22 cellular contexts compared by ENCODE assay signal in the genomic region with DNA sequence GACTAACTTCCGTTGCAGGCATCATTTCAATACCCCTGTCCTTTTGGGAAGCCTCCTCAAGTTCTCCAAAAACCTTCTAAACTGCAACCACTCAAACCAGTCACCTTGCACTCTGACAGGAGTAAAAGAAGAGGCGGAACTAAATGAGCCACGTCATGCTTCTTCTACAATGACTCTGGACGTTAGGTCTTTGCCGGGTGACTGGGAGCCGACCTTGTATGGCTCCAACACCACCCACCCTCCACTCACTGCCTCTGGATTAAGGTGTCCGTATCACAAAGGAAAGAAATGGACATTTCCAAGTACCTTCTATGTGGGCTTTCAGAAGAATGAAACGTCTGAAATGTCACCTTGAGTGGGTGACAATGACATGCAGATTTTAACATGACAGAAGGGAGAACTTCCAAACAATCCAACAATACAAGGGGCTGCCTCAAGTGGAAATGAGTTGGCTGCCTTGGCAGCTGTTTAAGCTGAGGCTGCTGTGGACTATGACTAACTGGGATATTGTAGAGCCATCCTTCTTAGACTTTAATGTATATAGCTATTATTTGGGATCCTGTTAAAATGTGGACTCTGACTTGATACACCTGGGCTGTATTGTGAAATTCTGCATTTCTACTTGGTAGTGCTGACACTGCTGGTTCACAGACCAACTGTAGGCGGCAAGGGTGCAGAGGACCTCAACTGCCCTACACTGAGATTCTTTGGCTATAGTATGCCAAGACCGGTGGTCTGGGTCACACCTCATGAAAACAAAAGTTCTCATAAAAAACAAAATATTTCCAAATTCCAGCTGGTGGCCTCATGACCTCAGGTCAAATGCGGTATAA. TPM values are rescaled to one million over a fixed set of nuclear protein-coding genes. Genes with fewer than 3 reads are reported as not detected.
DNase-seq lines count a peak whose midpoint lies in the region; ATAC-seq and TF ChIP-seq lines count a peak whose summit lies in the region.
"Had no signal": no experiment of that assay in that cellular context is flagged by ENCODE, and none has a peak within 500 bp of the region (broad histone marks: within the 10 kb centered on the region; RNA-seq: fewer than 3 reads in every experiment).

No MANE protein-coding gene starts in this region.

- H3K4me1 Mint-ChIP-seq in T-helper 2 cell treated with Interferon-gamma antibody and Interleukin-4, amounts not matched to agents 5 μg/mL and 100 μg/mL, for 36 hours (ENCODE audit: low read depth) = peaks cover 2% of the 10 kb centered on the region

- intact Hi-C loops in heart left ventricle (cut with DNase I) (loop anchor here in 1 of 10 donors (5.0 kb wide), 1 partner anchor 32 kb away; the partner anchor contains the start of gene PDLIM1), right lobe of liver (cut with DNase I) (no loop called here)

- H3K27me3 Mint-ChIP-seq in T-helper 2 cell treated with Interferon-gamma antibody and Interleukin-4, amounts not matched to agents 5 μg/mL and 100 μg/mL, for 36 hours (ENCODE audit: low read depth) = peaks cover 14% of the 10 kb centered on the region

- H3K27me3 ChIP-seq in AG04450 (ENCODE audit: control insufficient read depth, insufficient read depth, low read length) (no peaks in the 10 kb centered on the region), HAP-1 (ENCODE audit: low read depth) (no peaks in the 10 kb centered on the region), heart left ventricle (no peaks in the 10 kb centered on the region), right lobe of liver (no peaks in the 10 kb centered on the region)
- H3K27me3 ChIP-seq: BLaER1 treated with 17β-estradiol and CSF1 and Interleukin-3, amounts not matched to agents 10 nM and 100 nM; SJCRH30 had no signal

- TF ChIP-seq POLR2A in heart left ventricle (IDR thresholded peaks at IDR 0.05) = no peak
- no peak for TF ChIP-seq POLR2A in right lobe of liver (IDR thresholded peaks at IDR 0.05)

- 59 to 66% (median 63%) methylated on average over 11 of the region's 11 CpGs for WGBS in heart left ventricle, 4 donors
- 71% methylated on average over 11 of the region's 11 CpGs for WGBS in right lobe of liver (ENCODE audit: insufficient coverage, low coverage, low lambda C conversion rate, missing lambda C conversion rate)

- H3K36me3 Mint-ChIP-seq in T-helper 2 cell treated with Interferon-gamma antibody and Interleukin-4, amounts not matched to agents 5 μg/mL and 100 μg/mL, for 36 hours (ENCODE audit: low read depth) = no peaks in the 10 kb centered on the region
- H3K36me3 Mint-ChIP-seq: CD8-positive, alpha-beta T cell had no signal

- H3K9me3 Mint-ChIP-seq in T-helper 2 cell treated with Interferon-gamma antibody and Interleukin-4, amounts not matched to agents 5 μg/mL and 100 μg/mL, for 36 hours = no peaks in the 10 kb centered on the region
- H3K9me3 Mint-ChIP-seq: CD8-positive, alpha-beta T cell had no signal

- H3K36me3 ChIP-seq in HAP-1 (replicated peaks) = no peaks in the 10 kb centered on the region
- peaks cover 0 to 96% (median 49%) of the 10 kb centered on the region in 9 donors for H3K36me3 ChIP-seq in heart left ventricle
- peaks cover 0 to 19% (median 11%) of the 10 kb centered on the region in 4 donors for H3K36me3 ChIP-seq in right lobe of liver
- H3K36me3 ChIP-seq: SJCRH30 had no signal

- in situ Hi-C loops in HAP-1 (cut with MboI; ENCODE audit: low sequenced_read_pairs) = no loop called here

- POLR2A ChIA-PET in AG04450 (lab: Yijun Ruan, JAX) = no interaction called here

- no peak for TF ChIP-seq CTCF in AG04450 (IDR thresholded peaks at IDR 0.05; ENCODE audit: low read depth, low read length)
- TF ChIP-seq CTCF in heart left ventricle (IDR thresholded peaks at IDR 0.05) = no peak
- TF ChIP-seq CTCF in right lobe of liver (IDR thresholded peaks at IDR 0.05) = no peak

- H3K9me3 ChIP-seq in AG04450 (ENCODE audit: control insufficient read depth, insufficient read depth, low read length) = no peaks in the 10 kb centered on the region
- H3K9me3 ChIP-seq in HAP-1 = no peaks in the 10 kb centered on the region
- H3K9me3 ChIP-seq in heart left ventricle = no peaks in the 10 kb centered on the region
- no peaks in the 10 kb centered on the region for H3K9me3 ChIP-seq in right lobe of liver
- H3K9me3 ChIP-seq: BLaER1 treated with 17β-estradiol and CSF1 and Interleukin-3, amounts not matched to agents 10 nM and 100 nM; SJCRH30 had no signal

- H3K27ac ChIP-seq in AG04450 (ENCODE audit: low read depth, low read length) (peak overlapping the region; percentile 31), heart left ventricle (peak overlapping the region in 9 of 12 donors; percentile 0 to 64 (median 32)), right lobe of liver (no peak overlapping the region)
- H3K27ac ChIP-seq: SJCRH30 had no signal

- H3K4me3 ChIP-seq in AG04450 (ENCODE audit: low read depth, low read length) = no peak overlapping the region
- H3K4me3 ChIP-seq in HAP-1 = no peak overlapping the region
- H3K4me3 ChIP-seq in heart left ventricle = no peak overlapping the region
- H3K4me3 ChIP-seq in right lobe of liver = no peak overlapping the region
- H3K4me3 ChIP-seq: BLaER1 treated with 17β-estradiol and CSF1 and Interleukin-3, amounts not matched to agents 10 nM and 100 nM; SJCRH30 had no signal

- ATAC-seq in heart left ventricle (peak in 3 of 4 donors; percentile 39 to 84 (median 63)), right lobe of liver (peak; percentile 39 to 83 (median 50)), GM19023 (IDR thresholded peaks at IDR 0.05; ENCODE audit: unreplicated experiment) (no peak), GM21717 (IDR thresholded peaks at IDR 0.05; ENCODE audit: unreplicated experiment) (no peak)
- ATAC-seq: CD8-positive, alpha-beta T cell; PC-3 had no signal

- no peak overlapping the region for H3K4me3 Mint-ChIP-seq in T-helper 2 cell treated with Interferon-gamma antibody and Interleukin-4, amounts not matched to agents 5 μg/mL and 100 μg/mL, for 36 hours
- H3K4me3 Mint-ChIP-seq: CD8-positive, alpha-beta T cell had no signal

- H3K27ac Mint-ChIP-seq in T-helper 2 cell treated with Interferon-gamma antibody and Interleukin-4, amounts not matched to agents 5 μg/mL and 100 μg/mL, for 36 hours = no peak overlapping the region
- H3K27ac Mint-ChIP-seq: CD8-positive, alpha-beta T cell had no signal

- CTCF ChIA-PET in AG04450 (lab: Charles Lee) = no interaction called here

- H3K4me1 ChIP-seq in HAP-1 (no peaks in the 10 kb centered on the region; the same call in 1 of the 2 replicates), heart left ventricle (peaks cover 4 to 66% (median 32%) of the 10 kb centered on the region in 12 donors), right lobe of liver (peaks cover 0 to 11% (median under 1%) of the 10 kb centered on the region in 4 donors)

- DNase-seq in AG04450 (ENCODE audit: low read depth, low spot score) = no peak
- peak; percentile 18 to 22 for DNase-seq in HAP-1 (ENCODE audit: low spot score in 2 of 2)
- peak in 1 of 5 donors; percentile 51 for DNase-seq in heart left ventricle
- no peak for DNase-seq in right lobe of liver
- DNase-seq in stimulated activated CD4-positive, alpha-beta T cell treated with anti-CD3 and anti-CD28 coated beads, Interleukin-4, amount 100 ng/mL, for 1 hour = no peak
- no peak for DNase-seq in T-helper 2 cell treated with Interferon-gamma antibody and Interleukin-4, amounts not matched to agents 5 μg/mL and 100 μg/mL, for 36 hours (ENCODE audit: low spot score)
- DNase-seq: Calu3; CD8-positive, alpha-beta T cell; DMS53; EL; HCEC 1CT; KBM-7; NCI-H1105; NCI-H2081; NCI-H2227 treated with DMSO at 0.1 percent for 48 hours; NCI-H524 treated with DMSO at 0.1 percent for 48 hours; PC-3; RPMI8226; SJCRH30 had no signal

RNA-seq across cellular contexts. Expression of gene PDLIM1, which starts 33.8 kb away (rescaled TPM):
- polyA plus RNA-seq in AG04450 (2011; rRNA removed) = 255 and 334 TPM in 2 replicates
- polyA minus RNA-seq in AG04450 (2011; rRNA and poly(A)+ RNA removed) = 269 and 320 TPM in 2 replicates
- 100 to 1,000 TPM; 225 to 434 (median 349) TPM for total RNA-seq in heart left ventricle
- 100 to 1,000 TPM; 253 to 308 TPM for polyA plus RNA-seq in heart left ventricle
- total RNA-seq in right lobe of liver = 100 to 1,000 TPM in 1 of 6 experiments, 10 to 100 TPM in 5; 63.9 to 105 (median 82.1) TPM

Comparison
In these comparisons a context has a peak if more than half of its experiments do, and no peak if none do; other contexts are left out.
1. DNase-seq: peak in HAP-1 (2 of 2); none in AG04450 (single experiment), right lobe of liver (0 of 3), stimulated activated CD4-positive, alpha-beta T cell treated with anti-CD3 and anti-CD28 coated beads, Interleukin-4, amount 100 ng/mL, for 1 hour (single experiment) and T-helper 2 cell treated with Interferon-gamma antibody and Interleukin-4, amounts not matched to agents 5 μg/mL and 100 μg/mL, for 36 hours (single experiment).
2. H3K27ac ChIP-seq: peak in AG04450 (single experiment) and heart left ventricle (9 of 12); none in right lobe of liver (0 of 3).
3. ATAC-seq: peak in heart left ventricle (3 of 4) and right lobe of liver (4 of 4); none in GM19023 (single experiment) and GM21717 (single experiment).